In genomic region chr7:115054478-115055122, GRCh38 we compare ENCODE assay signal across 22 cellular contexts.
"Had no signal": no experiment of that assay in that cellular context is flagged by ENCODE, and none has a peak within 500 bp of the region (broad histone marks: within the 10 kb centered on the region; RNA-seq: fewer than 3 reads in every experiment).

No MANE protein-coding gene starts in this region.

- H3K27ac ChIP-seq: body of pancreas, left ventricle myocardium inferior, neutrophil, pancreas, spleen, thoracic aorta, upper lobe of left lung had no signal

- DNase-seq: activated gamma-delta T cell treated with Interleukin-2 at 50 U/mL for 16 hours; activated T-cell treated with anti-CD3 and anti-CD28 coated beads, Interleukin-2, amount 50 U/mL, for 1 hour; anterior cingulate cortex; body of pancreas; caudate nucleus; effector CD4-positive, alpha-beta T cell; kidney; left ventricle myocardium inferior; mammary epithelial cell; naive thymus-derived CD8-positive, alpha-beta T cell; pancreas; spleen; stimulated activated CD4-positive, alpha-beta T cell treated with anti-CD3 and anti-CD28 coated beads, Interleukin-4, amount 100 ng/mL, for 24 hours; stimulated activated naive CD4-positive, alpha-beta T cell treated with Interleukin-2 at 50 U/mL for 16 hours; T-helper 1 cell; upper lobe of left lung had no signal

- H3K27ac Mint-ChIP-seq: activated naive CD4-positive, alpha-beta T cell treated with anti-CD3 and anti-CD28 coated beads, Interleukin-2, amount 50 U/mL, for 24 hours; dendritic cell treated with granulocyte-macrophage colony-stimulating factor and Interleukin-4, amounts not matched to agents 40 ng/mL and 50 ng/mL, for 4 days; mesothelial cell of epicardium; naive thymus-derived CD8-positive, alpha-beta T cell; WTC11 had no signal

- H3K4me3 ChIP-seq: body of pancreas, left ventricle myocardium inferior, pancreas, spleen, thoracic aorta, upper lobe of left lung had no signal

- H3K36me3 ChIP-seq: left ventricle myocardium inferior, neutrophil, pancreas, spleen, thoracic aorta, upper lobe of left lung had no signal

- H3K4me1 ChIP-seq: body of pancreas, pancreas, spleen, upper lobe of left lung had no signal

- H3K4me1 Mint-ChIP-seq: activated naive CD4-positive, alpha-beta T cell treated with anti-CD3 and anti-CD28 coated beads, Interleukin-2, amount 50 U/mL, for 24 hours; naive thymus-derived CD8-positive, alpha-beta T cell had no signal

- H3K36me3 Mint-ChIP-seq: activated naive CD4-positive, alpha-beta T cell treated with anti-CD3 and anti-CD28 coated beads, Interleukin-2, amount 50 U/mL, for 24 hours; naive thymus-derived CD8-positive, alpha-beta T cell; WTC11 had no signal

- H3K27me3 Mint-ChIP-seq: activated naive CD4-positive, alpha-beta T cell treated with anti-CD3 and anti-CD28 coated beads, Interleukin-2, amount 50 U/mL, for 24 hours; dendritic cell treated with granulocyte-macrophage colony-stimulating factor and Interleukin-4, amounts not matched to agents 40 ng/mL and 50 ng/mL, for 4 days had no signal

- H3K27me3 ChIP-seq: body of pancreas, neutrophil, pancreas, spleen, upper lobe of left lung had no signal

- H3K9me3 ChIP-seq: body of pancreas, left ventricle myocardium inferior, neutrophil, pancreas, thoracic aorta, upper lobe of left lung had no signal

- H3K9me3 Mint-ChIP-seq: dendritic cell treated with granulocyte-macrophage colony-stimulating factor and Interleukin-4, amounts not matched to agents 40 ng/mL and 50 ng/mL, for 4 days had no signal

- H3K4me3 Mint-ChIP-seq: activated naive CD4-positive, alpha-beta T cell treated with anti-CD3 and anti-CD28 coated beads, Interleukin-2, amount 50 U/mL, for 24 hours; dendritic cell treated with granulocyte-macrophage colony-stimulating factor and Interleukin-4, amounts not matched to agents 40 ng/mL and 50 ng/mL, for 4 days; mesothelial cell of epicardium; naive thymus-derived CD8-positive, alpha-beta T cell; WTC11 had no signal

- ATAC-seq: body of pancreas; naive thymus-derived CD8-positive, alpha-beta T cell; pancreas; WTC11 had no signal
